Comparison of ENCODE assay signal across 23 cellular contexts in the genomic region with DNA sequence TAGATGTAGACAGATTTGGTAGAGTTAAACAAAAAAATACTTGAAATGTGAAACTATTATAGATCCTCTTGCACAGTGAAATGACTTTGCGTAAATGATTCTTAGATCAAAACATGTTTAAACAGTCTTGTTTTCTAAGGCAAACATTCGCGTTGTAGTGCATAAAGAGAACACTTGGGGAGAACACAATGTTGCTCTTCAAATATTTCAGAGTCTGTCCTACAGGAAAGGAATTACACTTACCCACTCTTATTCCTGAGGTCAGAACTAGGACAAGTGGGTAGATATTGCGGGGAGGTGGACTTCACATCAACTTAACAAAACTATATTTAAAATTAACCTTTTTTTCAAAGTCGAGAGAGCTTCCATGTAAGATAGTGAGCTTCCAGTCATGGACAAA.
"Had no signal": no experiment of that assay in that cellular context is flagged by ENCODE, and none has a peak within 500 bp of the region (broad histone marks: within the 10 kb centered on the region; RNA-seq: fewer than 3 reads in every experiment).

No MANE protein-coding gene starts in this region.

- H3K27ac ChIP-seq: HL-60, KMS-11 had no signal

- ATAC-seq: K562, T-cell had no signal

- H3K4me2 ChIP-seq: KMS-11, SK-N-SH had no signal

- H3K9me3 ChIP-seq: SK-N-SH had no signal

- H3K4me3 ChIP-seq: K562 had no signal

- DNase-seq: Kasumi-1, MM.1S, NCI-H1092 treated with DMSO at 0.1 percent for 48 hours, NCI-H1436, NCI-H1694, NCI-H187 treated with DMSO at 0.1 percent for 48 hours, NCI-H2029 treated with DMSO at 0.1 percent for 48 hours, NCI-H2107, NCI-H2171 treated with DMSO at 0.1 percent for 48 hours, NCI-H345, NCI-H446 treated with DMSO at 0.1 percent for 48 hours, NCI-H526, NCI-H774, Right ventricle myocardium superior, RPMI8226, SK-N-SH, SW 1271, T-cell had no signal

- FAIRE-seq: HTR-8/SVneo, K562, RCC 7860 had no signal
